Comparison of ENCODE assay signal across 12 cellular contexts in the genomic region with DNA sequence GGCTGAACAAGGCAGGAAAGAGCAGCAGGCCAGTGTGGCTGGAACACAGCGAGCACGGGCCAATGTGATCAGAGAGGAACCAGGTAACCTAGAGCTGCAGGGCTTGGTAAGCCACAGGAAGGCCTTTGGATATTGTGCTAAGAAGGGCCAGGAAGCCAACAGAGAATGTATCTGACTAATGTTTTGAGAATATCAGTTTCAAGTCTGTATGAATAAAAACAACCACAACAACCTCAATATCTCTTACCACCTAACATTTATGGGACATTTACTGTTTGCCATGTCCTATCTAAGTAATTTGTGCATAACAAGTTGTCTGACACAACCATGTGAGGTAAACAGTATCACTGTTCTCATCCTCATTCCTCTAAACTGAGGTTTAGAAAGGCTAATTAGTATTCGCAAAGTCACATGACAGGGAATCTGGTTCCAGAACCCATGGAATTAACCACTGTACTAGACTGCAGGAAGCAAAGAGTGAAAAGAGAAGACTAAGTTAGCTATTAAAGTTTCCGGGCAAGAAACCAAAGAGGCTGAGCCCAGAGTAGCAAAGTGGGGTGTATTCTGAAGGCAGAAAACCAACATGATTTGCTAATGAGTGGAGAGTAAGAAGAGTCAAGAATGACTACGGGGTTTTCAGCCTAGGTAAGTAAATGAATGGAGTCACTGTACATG. TPM values are rescaled to one million over a fixed set of nuclear protein-coding genes. Genes with fewer than 3 reads are reported as not detected.
DNase-seq lines count a peak whose midpoint lies in the region; ATAC-seq lines count a peak whose summit lies in the region.
"Had no signal": no experiment of that assay in that cellular context is flagged by ENCODE, and none has a peak within 500 bp of the region (broad histone marks: within the 10 kb centered on the region; RNA-seq: fewer than 3 reads in every experiment).

No MANE protein-coding gene starts in this region.

- CTCF ChIA-PET in activated naive CD4-positive, alpha-beta T cell treated with anti-CD3 and anti-CD28 coated beads for 36 hours (lab: Charles Lee) = no interaction called here

- H3K4me1 Mint-ChIP-seq in activated naive CD4-positive, alpha-beta T cell treated with anti-CD3 and anti-CD28 coated beads for 36 hours (ENCODE audit: low read depth) = peaks cover 43% of the 10 kb centered on the region
- peaks cover 35% of the 10 kb centered on the region for H3K4me1 Mint-ChIP-seq in activated naive CD8-positive, alpha-beta T cell treated with anti-CD3 and anti-CD28 coated beads for 36 hours

- no peaks in the 10 kb centered on the region for H3K9me3 Mint-ChIP-seq in activated naive CD4-positive, alpha-beta T cell treated with anti-CD3 and anti-CD28 coated beads for 36 hours
- H3K9me3 Mint-ChIP-seq in activated naive CD8-positive, alpha-beta T cell treated with anti-CD3 and anti-CD28 coated beads for 36 hours = no peaks in the 10 kb centered on the region
- H3K9me3 Mint-ChIP-seq: IgD-negative memory B cell had no signal

- no peaks in the 10 kb centered on the region for H3K27me3 Mint-ChIP-seq in activated naive CD4-positive, alpha-beta T cell treated with anti-CD3 and anti-CD28 coated beads for 36 hours (ENCODE audit: low read depth)
- no peaks in the 10 kb centered on the region for H3K27me3 Mint-ChIP-seq in activated naive CD8-positive, alpha-beta T cell treated with anti-CD3 and anti-CD28 coated beads for 36 hours
- H3K27me3 Mint-ChIP-seq: B cell, IgD-negative memory B cell had no signal

- H3K27ac Mint-ChIP-seq in activated naive CD4-positive, alpha-beta T cell treated with anti-CD3 and anti-CD28 coated beads for 36 hours = peak overlapping the region; percentile 24
- peak overlapping the region; percentile 78 for H3K27ac Mint-ChIP-seq in activated naive CD8-positive, alpha-beta T cell treated with anti-CD3 and anti-CD28 coated beads for 36 hours
- H3K27ac Mint-ChIP-seq: B cell had no signal

- DNase-seq in activated naive CD4-positive, alpha-beta T cell treated with anti-CD3 and anti-CD28 coated beads for 36 hours = peak; percentile 31
- no peak for DNase-seq in activated naive CD4-positive, alpha-beta T cell treated with anti-CD3 and anti-CD28 coated beads, Interleukin-2, amount 50 U/mL, for 16 hours
- peak; percentile 23 for DNase-seq in activated naive CD8-positive, alpha-beta T cell treated with anti-CD3 and anti-CD28 coated beads for 36 hours
- DNase-seq in stimulated activated CD8-positive, alpha-beta memory T cell treated with anti-CD3 and anti-CD28 coated beads, Interleukin-4, amount 100 ng/mL, for 48 hours = peak; percentile 33
- DNase-seq in DMS153 treated with DMSO at 0.1 percent for 48 hours (lab: John Stamatoyannopoulos, UW; ENCODE audit: unreplicated experiment) (no peak), T-helper 9 cell (no peak)
- DNase-seq: activated CD8-positive, alpha-beta memory T cell treated with anti-CD3 and anti-CD28 coated beads, Interleukin-2, amount 50 U/mL, for 48 hours had no signal

- ATAC-seq in HG03108 (IDR thresholded peaks at IDR 0.05; ENCODE audit: unreplicated experiment) (peak; percentile 71), GM19324 (IDR thresholded peaks at IDR 0.05; ENCODE audit: low FRiP score, unreplicated experiment) (no peak)
- ATAC-seq: esophagus mucosa had no signal

- H3K4me3 Mint-ChIP-seq in activated naive CD4-positive, alpha-beta T cell treated with anti-CD3 and anti-CD28 coated beads for 36 hours = no peak overlapping the region
- H3K4me3 Mint-ChIP-seq in activated naive CD8-positive, alpha-beta T cell treated with anti-CD3 and anti-CD28 coated beads for 36 hours = no peak overlapping the region
- H3K4me3 Mint-ChIP-seq: B cell, IgD-negative memory B cell had no signal

- peaks cover 4% of the 10 kb centered on the region for H3K36me3 Mint-ChIP-seq in activated naive CD4-positive, alpha-beta T cell treated with anti-CD3 and anti-CD28 coated beads for 36 hours (ENCODE audit: low read depth)
- peaks cover 8% of the 10 kb centered on the region for H3K36me3 Mint-ChIP-seq in activated naive CD8-positive, alpha-beta T cell treated with anti-CD3 and anti-CD28 coated beads for 36 hours

- intact Hi-C loops in activated naive CD4-positive, alpha-beta T cell treated with anti-CD3 and anti-CD28 coated beads for 36 hours (cut with micrococcal nuclease) = loop anchor here (1.0 to 5.0 kb wide), 3 partner anchors 11 to 88 kb away; no protein-coding TSS in a partner anchor

RNA-seq across cellular contexts. Expression of gene SPRTN, which starts 38.9 kb away (rescaled TPM):
- total RNA-seq in activated naive CD4-positive, alpha-beta T cell treated with anti-CD3 and anti-CD28 coated beads for 36 hours = 1 to 10 TPM; 6.0 to 9.1 TPM
- 10 to 100 TPM; 11.2 to 12.2 TPM for total RNA-seq in activated naive CD8-positive, alpha-beta T cell treated with anti-CD3 and anti-CD28 coated beads for 36 hours

RNA-seq across cellular contexts. Expression of gene EXOC8, which starts 39.4 kb away (rescaled TPM):
- 10 to 100 TPM; 11.5 to 12.0 TPM for total RNA-seq in activated naive CD4-positive, alpha-beta T cell treated with anti-CD3 and anti-CD28 coated beads for 36 hours
- 10 to 100 TPM; 12.6 to 13.0 TPM for total RNA-seq in activated naive CD8-positive, alpha-beta T cell treated with anti-CD3 and anti-CD28 coated beads for 36 hours

RNA-seq across cellular contexts. Expression of gene EGLN1, which starts 45.1 kb away (rescaled TPM):
- total RNA-seq in activated naive CD4-positive, alpha-beta T cell treated with anti-CD3 and anti-CD28 coated beads for 36 hours = 1 to 10 TPM; 9.6 to 9.8 TPM
- 10 to 100 TPM; 36.3 to 37.8 TPM for total RNA-seq in activated naive CD8-positive, alpha-beta T cell treated with anti-CD3 and anti-CD28 coated beads for 36 hours

Comparison
In these comparisons a context has a peak if more than half of its experiments do, and no peak if none do; other contexts are left out.
1. DNase-seq: peak in activated naive CD4-positive, alpha-beta T cell treated with anti-CD3 and anti-CD28 coated beads for 36 hours (single experiment), activated naive CD8-positive, alpha-beta T cell treated with anti-CD3 and anti-CD28 coated beads for 36 hours (single experiment) and stimulated activated CD8-positive, alpha-beta memory T cell treated with anti-CD3 and anti-CD28 coated beads, Interleukin-4, amount 100 ng/mL, for 48 hours (single experiment); none in activated naive CD4-positive, alpha-beta T cell treated with anti-CD3 and anti-CD28 coated beads, Interleukin-2, amount 50 U/mL, for 16 hours (single experiment), DMS153 treated with DMSO at 0.1 percent for 48 hours (single experiment) and T-helper 9 cell (single experiment).